In the genomic region with DNA sequence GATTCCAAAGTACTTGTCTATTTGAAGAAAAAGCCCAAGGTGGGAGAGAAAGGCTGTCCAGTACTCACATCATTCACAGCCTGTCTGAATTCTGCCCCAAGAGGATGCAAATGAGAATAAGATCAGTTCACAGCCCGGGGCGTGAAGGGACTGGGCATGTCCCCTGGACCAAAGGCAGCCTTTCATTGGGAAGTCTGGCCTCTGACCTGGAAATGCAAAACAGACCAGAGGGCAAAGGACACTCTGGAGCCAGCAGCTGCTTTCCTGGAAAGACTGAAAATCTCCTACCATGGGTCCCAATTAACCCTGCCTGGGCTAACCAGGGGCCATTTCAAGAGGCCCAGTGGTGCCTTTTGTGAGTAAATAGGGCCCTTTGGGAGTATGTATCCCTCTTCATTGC, we compare ENCODE assay signal across 19 cellular contexts.
DNase-seq lines count a peak whose midpoint lies in the region; ATAC-seq, FAIRE-seq and TF ChIP-seq lines count a peak whose summit lies in the region.
"Had no signal": no experiment of that assay in that cellular context is flagged by ENCODE, and none has a peak within 500 bp of the region (broad histone marks: within the 10 kb centered on the region; RNA-seq: fewer than 3 reads in every experiment).

No MANE protein-coding gene starts in this region.

- H3K4me1 ChIP-seq in GM23338 (ENCODE audit: insufficient read depth): peaks cover 9% of the 10 kb centered on the region
- H3K4me1 ChIP-seq in liver (ENCODE audit: control insufficient read depth in 4 of 4, insufficient read depth in 4 of 4, low read length in 3 of 4): peaks cover 0 to 13% (median 5%) of the 10 kb centered on the region in 4 donors
- peaks cover 0 to 2% of the 10 kb centered on the region in 2 donors for H3K4me1 ChIP-seq in small intestine (ENCODE audit: control insufficient read depth in 2 of 2, insufficient read depth in 1 of 2, low read depth in 1 of 2, low read length in 1 of 2)

- H3K4me1 Mint-ChIP-seq in GM23338 (peaks cover 15% of the 10 kb centered on the region; the same call in 2 of the 3 replicates), WTC11 (peaks cover 29% of the 10 kb centered on the region)
- H3K4me1 Mint-ChIP-seq: B cell; CD4-positive, alpha-beta memory T cell had no signal

- TF ChIP-seq RAD21 in liver (IDR thresholded peaks at IDR 0.05): peak in 1 of 2 donors; percentile 8

- TF ChIP-seq CTCF in GM23338 (conservative IDR thresholded peaks at IDR 0.05; ENCODE audit: low read depth in 2 of 2): no peak
- TF ChIP-seq CTCF in WTC11 (IDR thresholded peaks at IDR 0.05): no peak
- TF ChIP-seq CTCF in liver (IDR thresholded peaks at IDR 0.05; ENCODE audit: low read depth, low read length, missing input control): no peak

- H2AFZ ChIP-seq in GM23338: peak overlapping the region; percentile 88

- H3K9me3 ChIP-seq in liver (ENCODE audit: control insufficient read depth in 4 of 4, low read length in 3 of 4) (no peaks in the 10 kb centered on the region), small intestine (ENCODE audit: control insufficient read depth, low read depth) (no peaks in the 10 kb centered on the region)
- H3K9me3 ChIP-seq: MG63 had no signal

- H3K4me2 ChIP-seq in GM23338: no peak overlapping the region

- CTCF ChIA-PET in WTC11 (lab: Charles Lee): no interaction called here

- H3K9me2 ChIP-seq in GM23338 (ENCODE audit: insufficient read depth): peaks cover 11% of the 10 kb centered on the region; the same call in 1 of the 2 replicates

- POLR2A ChIA-PET in WTC11 (lab: Charles Lee): no interaction called here

- DNase-seq in GM23338 (ENCODE audit: low spot score) (no peak), WTC11 (ENCODE audit: low spot score) (no peak), small intestine (peak; percentile 53), RKO (ENCODE audit: low spot score) (no peak)
- DNase-seq: CD4-positive, alpha-beta memory T cell; MG63; NCI-H1105; NCI-H2029; NCI-H2171 treated with DMSO at 0.1 percent for 48 hours; NCI-H510A; NK-92 treated with Interleukin-12 subunit alpha and Interleukin-12 subunit beta, amount 100 ng/mL, for 24 hours; OCI-M1 had no signal

- ATAC-seq in GM23338 (no peak), WTC11 (peak; percentile 27), HG03520 (IDR thresholded peaks at IDR 0.05; ENCODE audit: unreplicated experiment) (no peak), GM18858 (IDR thresholded peaks at IDR 0.05; ENCODE audit: unreplicated experiment) (no peak)

- no peak overlapping the region for H3K27ac Mint-ChIP-seq in GM23338
- H3K27ac Mint-ChIP-seq in WTC11: no peak overlapping the region
- H3K27ac Mint-ChIP-seq: B cell; CD4-positive, alpha-beta memory T cell had no signal

- no peaks in the 10 kb centered on the region for H4K20me1 ChIP-seq in GM23338 (replicated peaks; ENCODE audit: insufficient read depth)

- H3K27ac ChIP-seq in GM23338 (ENCODE audit: low read depth) (no peak overlapping the region), liver (ENCODE audit: low read depth in 1 of 2, low read length in 2 of 2) (no peak overlapping the region), small intestine (ENCODE audit: low read depth in 1 of 2, low read length in 1 of 2) (no peak overlapping the region)
- H3K27ac ChIP-seq: RWPE1, SK-N-MC had no signal

- H3K4me3 Mint-ChIP-seq in GM23338: no peak overlapping the region
- no peak overlapping the region for H3K4me3 Mint-ChIP-seq in WTC11
- H3K4me3 Mint-ChIP-seq: B cell; CD4-positive, alpha-beta memory T cell had no signal

- FAIRE-seq in small intestine (lab: Jason Lieb, UNC): no peak
- FAIRE-seq: H54 had no signal

- H3K27me3 Mint-ChIP-seq in GM23338 (ENCODE audit: insufficient read depth, low read depth, poor library complexity) (peaks cover 3% of the 10 kb centered on the region), WTC11 (ENCODE audit: low read depth) (no peaks in the 10 kb centered on the region)
- H3K27me3 Mint-ChIP-seq: B cell had no signal

- H3K27me3 ChIP-seq in GM23338 (ENCODE audit: insufficient read depth) (no peaks in the 10 kb centered on the region), liver (ENCODE audit: control insufficient read depth in 4 of 4, insufficient read depth in 4 of 4, low read length in 3 of 4) (no peaks in the 10 kb centered on the region), small intestine (ENCODE audit: control insufficient read depth in 2 of 2, insufficient read depth in 2 of 2, low read length in 2 of 2) (no peaks in the 10 kb centered on the region)
- H3K27me3 ChIP-seq: MG63 had no signal

- no peaks in the 10 kb centered on the region for H3F3A ChIP-seq in GM23338 (replicated peaks; ENCODE audit: low read depth)

- no peaks in the 10 kb centered on the region; the same call in 2 of the 3 replicates for H3K9me3 Mint-ChIP-seq in GM23338
- no peaks in the 10 kb centered on the region for H3K9me3 Mint-ChIP-seq in WTC11

- H3K36me3 Mint-ChIP-seq in GM23338 (ENCODE audit: low read depth): no peaks in the 10 kb centered on the region
- no peaks in the 10 kb centered on the region for H3K36me3 Mint-ChIP-seq in WTC11
- H3K36me3 Mint-ChIP-seq: CD4-positive, alpha-beta memory T cell had no signal

- H3K9ac ChIP-seq in liver (ENCODE audit: low read depth in 1 of 2, low read length in 2 of 2): no peak overlapping the region

- WGBS in liver: 42% methylated on average over 2 of the region's 2 CpGs
- WGBS in small intestine, 3 donors: 30 to 56% (median 37%) methylated on average over 2 of the region's 2 CpGs

- H3K4me3 ChIP-seq in GM23338: no peak overlapping the region
- no peak overlapping the region for H3K4me3 ChIP-seq in liver (ENCODE audit: low read depth in 1 of 3, low read length in 3 of 3)
- H3K4me3 ChIP-seq in small intestine (ENCODE audit: low read depth in 1 of 2, low read length in 2 of 2): no peak overlapping the region
- H3K4me3 ChIP-seq: MG63, SK-N-MC had no signal

- H3K79me2 ChIP-seq in GM23338 (replicated peaks; ENCODE audit: insufficient read depth): no peaks in the 10 kb centered on the region

- H3K36me3 ChIP-seq in GM23338 (ENCODE audit: insufficient read depth) (no peaks in the 10 kb centered on the region), liver (ENCODE audit: control insufficient read depth in 4 of 4, insufficient read depth in 3 of 4, low read depth in 1 of 4, low read length in 3 of 4) (no peaks in the 10 kb centered on the region), small intestine (ENCODE audit: control insufficient read depth in 2 of 2, insufficient read depth in 2 of 2, low read length in 2 of 2) (no peaks in the 10 kb centered on the region)
- H3K36me3 ChIP-seq: MG63 had no signal

TF ChIP-seq in GM23338, 12 proteins besides CTCF, POLR2A, EP300 and RAD21 (continues in another document):
- TF ChIP-seq, protein P1, sequence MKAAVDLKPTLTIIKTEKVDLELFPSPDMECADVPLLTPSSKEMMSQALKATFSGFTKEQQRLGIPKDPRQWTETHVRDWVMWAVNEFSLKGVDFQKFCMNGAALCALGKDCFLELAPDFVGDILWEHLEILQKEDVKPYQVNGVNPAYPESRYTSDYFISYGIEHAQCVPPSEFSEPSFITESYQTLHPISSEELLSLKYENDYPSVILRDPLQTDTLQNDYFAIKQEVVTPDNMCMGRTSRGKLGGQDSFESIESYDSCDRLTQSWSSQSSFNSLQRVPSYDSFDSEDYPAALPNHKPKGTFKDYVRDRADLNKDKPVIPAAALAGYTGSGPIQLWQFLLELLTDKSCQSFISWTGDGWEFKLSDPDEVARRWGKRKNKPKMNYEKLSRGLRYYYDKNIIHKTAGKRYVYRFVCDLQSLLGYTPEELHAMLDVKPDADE (IDR thresholded peaks at IDR 0.05): no peak
- TF ChIP-seq ZNF114 (CRISPR knock-in tag; IDR thresholded peaks at IDR 0.05): no peak
- TF ChIP-seq CREB1 (CRISPR knock-in tag; IDR thresholded peaks at IDR 0.05; ENCODE audit: low read depth): no peak
- TF ChIP-seq EZH2 (IDR thresholded peaks at IDR 0.05; ENCODE audit: low read depth, unreplicated experiment): no peak

TF ChIP-seq in WTC11, 78 proteins besides CTCF, POLR2A, EP300 and RAD21 (continues in another document):
- no peak for TF ChIP-seq ZNF219 (CRISPR knock-in tag; IDR thresholded peaks at IDR 0.05; ENCODE audit: borderline replicate concordance)
- TF ChIP-seq, protein P2, sequence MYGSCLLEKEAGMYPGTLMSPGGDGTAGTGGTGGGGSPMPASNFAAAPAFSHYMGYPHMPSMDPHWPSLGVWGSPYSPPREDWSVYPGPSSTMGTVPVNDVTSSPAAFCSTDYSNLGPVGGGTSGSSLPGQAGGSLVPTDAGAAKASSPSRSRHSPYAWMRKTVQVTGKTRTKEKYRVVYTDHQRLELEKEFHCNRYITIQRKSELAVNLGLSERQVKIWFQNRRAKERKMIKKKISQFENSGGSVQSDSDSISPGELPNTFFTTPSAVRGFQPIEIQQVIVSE (CRISPR knock-in tag; IDR thresholded peaks at IDR 0.05; ENCODE audit: borderline replicate concordance): no peak
- TF ChIP-seq ZNF416 (CRISPR knock-in tag; IDR thresholded peaks at IDR 0.05): no peak
- TF ChIP-seq MXD4 (CRISPR knock-in tag; IDR thresholded peaks at IDR 0.05; ENCODE audit: borderline replicate concordance): no peak
- TF ChIP-seq, protein P3, sequence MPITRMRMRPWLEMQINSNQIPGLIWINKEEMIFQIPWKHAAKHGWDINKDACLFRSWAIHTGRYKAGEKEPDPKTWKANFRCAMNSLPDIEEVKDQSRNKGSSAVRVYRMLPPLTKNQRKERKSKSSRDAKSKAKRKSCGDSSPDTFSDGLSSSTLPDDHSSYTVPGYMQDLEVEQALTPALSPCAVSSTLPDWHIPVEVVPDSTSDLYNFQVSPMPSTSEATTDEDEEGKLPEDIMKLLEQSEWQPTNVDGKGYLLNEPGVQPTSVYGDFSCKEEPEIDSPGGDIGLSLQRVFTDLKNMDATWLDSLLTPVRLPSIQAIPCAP (CRISPR knock-in tag; IDR thresholded peaks at IDR 0.05): no peak

TF ChIP-seq in liver, 16 proteins besides CTCF, POLR2A, EP300 and RAD21 (continues in another document):
- no peak for TF ChIP-seq EGR1 (IDR thresholded peaks at IDR 0.05; ENCODE audit: low read depth in 2 of 2)
- TF ChIP-seq HNF4G (IDR thresholded peaks at IDR 0.05): peak; percentile 6
- TF ChIP-seq JUND (IDR thresholded peaks at IDR 0.05): no peak
- TF ChIP-seq, protein P4, sequence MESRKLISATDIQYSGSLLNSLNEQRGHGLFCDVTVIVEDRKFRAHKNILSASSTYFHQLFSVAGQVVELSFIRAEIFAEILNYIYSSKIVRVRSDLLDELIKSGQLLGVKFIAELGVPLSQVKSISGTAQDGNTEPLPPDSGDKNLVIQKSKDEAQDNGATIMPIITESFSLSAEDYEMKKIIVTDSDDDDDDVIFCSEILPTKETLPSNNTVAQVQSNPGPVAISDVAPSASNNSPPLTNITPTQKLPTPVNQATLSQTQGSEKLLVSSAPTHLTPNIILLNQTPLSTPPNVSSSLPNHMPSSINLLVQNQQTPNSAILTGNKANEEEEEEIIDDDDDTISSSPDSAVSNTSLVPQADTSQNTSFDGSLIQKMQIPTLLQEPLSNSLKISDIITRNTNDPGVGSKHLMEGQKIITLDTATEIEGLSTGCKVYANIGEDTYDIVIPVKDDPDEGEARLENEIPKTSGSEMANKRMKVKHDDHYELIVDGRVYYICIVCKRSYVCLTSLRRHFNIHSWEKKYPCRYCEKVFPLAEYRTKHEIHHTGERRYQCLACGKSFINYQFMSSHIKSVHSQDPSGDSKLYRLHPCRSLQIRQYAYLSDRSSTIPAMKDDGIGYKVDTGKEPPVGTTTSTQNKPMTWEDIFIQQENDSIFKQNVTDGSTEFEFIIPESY (IDR thresholded peaks at IDR 0.05): no peak
- no peak for TF ChIP-seq FOXA1 (IDR thresholded peaks at IDR 0.05)
- peak; percentile 30 for TF ChIP-seq NR2F2 (IDR thresholded peaks at IDR 0.05)
